Comparison of ENCODE assay signal across 22 cellular contexts in genomic region chrX:66001596-66001995, GRCh38. TPM values are rescaled to one million over a fixed set of nuclear protein-coding genes. Genes with fewer than 3 reads are reported as not detected.
A peak's percentile ranks its signal among the peaks of the same experiment; 100 is the strongest.
DNase-seq lines count a peak whose midpoint lies in the region; ATAC-seq and TF ChIP-seq lines count a peak whose summit lies in the region.
"Had no signal": no experiment of that assay in that cellular context is flagged by ENCODE, and none has a peak within 500 bp of the region (broad histone marks: within the 10 kb centered on the region; RNA-seq: fewer than 3 reads in every experiment).

No MANE protein-coding gene starts in this region.

- no peak for TF ChIP-seq POLR2A in upper lobe of left lung (IDR thresholded peaks at IDR 0.05)

- H3K27ac ChIP-seq in CD4-positive, alpha-beta T cell (ENCODE audit: low read depth, low read length), result no peak overlapping the region
- peak overlapping the region; percentile 92 for H3K27ac ChIP-seq in HL-60 (replicated peaks)
- no peak overlapping the region for H3K27ac ChIP-seq in OCI-LY7 (ENCODE audit: low read depth, low read length, poor library complexity, severe bottlenecking)
- peak overlapping the region; percentile 44 for H3K27ac ChIP-seq in naive thymus-derived CD4-positive, alpha-beta T cell (ENCODE audit: low read depth, low read length)
- peak overlapping the region in 1 of 4 donors; percentile 62 for H3K27ac ChIP-seq in upper lobe of left lung
- H3K27ac ChIP-seq: C4-2B had no signal

- no peaks in the 10 kb centered on the region for H3K9me2 ChIP-seq in OCI-LY7 (ENCODE audit: insufficient read depth, low read length)

- H3K27me3 Mint-ChIP-seq in CD4-positive, alpha-beta T cell, result no peaks in the 10 kb centered on the region
- no peaks in the 10 kb centered on the region for H3K27me3 Mint-ChIP-seq in naive thymus-derived CD4-positive, alpha-beta T cell

- DNase-seq in CD4-positive, alpha-beta T cell, result no peak
- DNase-seq in HL-60 (ENCODE audit: low read depth in 1 of 2, low spot score in 1 of 2) (no peak), OCI-LY7 (ENCODE audit: low spot score) (no peak), NCI-H187 (lab: John Stamatoyannopoulos, UW) (no peak), upper lobe of left lung (no peak), NCI-H748 (lab: John Stamatoyannopoulos, UW; ENCODE audit: unreplicated experiment) (no peak)
- no peak for DNase-seq in naive thymus-derived CD4-positive, alpha-beta T cell
- DNase-seq: Caco-2, GDM1, KBM-7, NCI-H1092 treated with DMSO at 0.1 percent for 48 hours, NCI-H146, NCI-H2081 treated with DMSO at 0.1 percent for 48 hours, NCI-H510A, NCI-H774, T-helper 1 cell had no signal

- ATAC-seq in CD4-positive, alpha-beta T cell (ENCODE audit: poor library complexity), result no peak
- no peak for ATAC-seq in naive thymus-derived CD4-positive, alpha-beta T cell
- ATAC-seq in HG03432 (IDR thresholded peaks at IDR 0.05; ENCODE audit: unreplicated experiment), result no peak
- ATAC-seq in upper lobe of left lung (ENCODE audit: low FRiP score in 2 of 2), result no peak

- H3K27ac Mint-ChIP-seq in CD4-positive, alpha-beta T cell, result peak overlapping the region; percentile 80
- peak overlapping the region in 6 of 9 donors; percentile 11 to 88 (median 70) for H3K27ac Mint-ChIP-seq in naive thymus-derived CD4-positive, alpha-beta T cell

- H3K36me3 ChIP-seq in OCI-LY7 (ENCODE audit: insufficient read depth, low read length) (no peaks in the 10 kb centered on the region), upper lobe of left lung (no peaks in the 10 kb centered on the region)
- H3K36me3 ChIP-seq in naive thymus-derived CD4-positive, alpha-beta T cell (ENCODE audit: control insufficient read depth in 2 of 3, insufficient read depth in 3 of 3, low read length in 3 of 3), result no peaks in the 10 kb centered on the region

- no peaks in the 10 kb centered on the region for H3K36me3 Mint-ChIP-seq in CD4-positive, alpha-beta T cell (ENCODE audit: low read depth)
- peaks cover 0 to 15% (median 0%) of the 10 kb centered on the region in 5 donors for H3K36me3 Mint-ChIP-seq in naive thymus-derived CD4-positive, alpha-beta T cell

- H3K27me3 ChIP-seq in CD4-positive, alpha-beta T cell (ENCODE audit: control insufficient read depth, insufficient read depth, low read length), result no peaks in the 10 kb centered on the region
- H3K27me3 ChIP-seq in HL-60 (ENCODE audit: insufficient read depth, poor library complexity, severe bottlenecking) (no peaks in the 10 kb centered on the region), upper lobe of left lung (no peaks in the 10 kb centered on the region)
- H3K27me3 ChIP-seq in naive thymus-derived CD4-positive, alpha-beta T cell (ENCODE audit: control insufficient read depth in 2 of 2, insufficient read depth in 2 of 2, low read length in 2 of 2), result no peaks in the 10 kb centered on the region

- H3K4me1 ChIP-seq in OCI-LY7 (ENCODE audit: insufficient read depth, low read length, poor library complexity, severe bottlenecking) (peaks cover 44% of the 10 kb centered on the region), upper lobe of left lung (peaks cover 0 to 16% (median 6%) of the 10 kb centered on the region in 4 donors)
- H3K4me1 ChIP-seq in naive thymus-derived CD4-positive, alpha-beta T cell (ENCODE audit: control insufficient read depth in 2 of 2, insufficient read depth in 2 of 2, low read length in 2 of 2), result peaks cover 18 to 68% of the 10 kb centered on the region in 2 donors
- H3K4me1 ChIP-seq: Caco-2 had no signal

- TF ChIP-seq CTCF in CD4-positive, alpha-beta T cell (IDR thresholded peaks at IDR 0.05), result no peak
- TF ChIP-seq CTCF in HL-60 (IDR thresholded peaks at IDR 0.05; ENCODE audit: insufficient read depth, low read length), result no peak
- TF ChIP-seq CTCF in OCI-LY7 (conservative IDR thresholded peaks at IDR 0.05; ENCODE audit: low read length), result no peak
- TF ChIP-seq CTCF in upper lobe of left lung (IDR thresholded peaks at IDR 0.05), result no peak

- POLR2A ChIA-PET in CD4-positive, alpha-beta T cell (lab: Charles Lee), result interaction anchor here (0.7 to 1.1 kb wide), 3 partner anchors 16 to 311 kb away, joined by 3 to 5 read pairs (median 3); no protein-coding TSS in a partner anchor
- POLR2A ChIA-PET in OCI-LY7 (lab: Charles Lee), result interaction anchor here (0.6 to 1.0 kb wide), 5 partner anchors 10 to 434 kb away, joined by 3 to 4 read pairs (median 3); no protein-coding TSS in a partner anchor
- POLR2A ChIA-PET in naive thymus-derived CD4-positive, alpha-beta T cell (lab: Charles Lee), result interaction anchor here (0.7 to 1.1 kb wide), 2 partner anchors 20 to 302 kb away, joined by 3 read pairs; no protein-coding TSS in a partner anchor

- intact Hi-C loops in CD4-positive, alpha-beta T cell (cut with DNase I, micrococcal nuclease), result no loop called here
- intact Hi-C loops in OCI-LY7 (cut with micrococcal nuclease; ENCODE audit: unreplicated experiment), result no loop called here
- intact Hi-C loops in naive thymus-derived CD4-positive, alpha-beta T cell (cut with micrococcal nuclease), result loop anchor here in 1 of 2 donors (2.0 kb wide), 1 partner anchor 15 kb away; no protein-coding TSS in a partner anchor

- no TSS peak for BruUV-seq in OCI-LY7 (replicated peaks; lab: Mats Ljungman, UMichigan)

- H3K9me3 Mint-ChIP-seq in CD4-positive, alpha-beta T cell, result no peaks in the 10 kb centered on the region
- H3K9me3 Mint-ChIP-seq in naive thymus-derived CD4-positive, alpha-beta T cell, result peaks cover 0 to 2% (median 0%) of the 10 kb centered on the region in 11 donors

- no peak for TF ChIP-seq EP300 in upper lobe of left lung (IDR thresholded peaks at IDR 0.05)

- H3K79me2 ChIP-seq in OCI-LY7 (ENCODE audit: insufficient read depth, low read depth, low read length), result no peaks in the 10 kb centered on the region

- H3K4me1 Mint-ChIP-seq in CD4-positive, alpha-beta T cell (ENCODE audit: low read depth), result peaks cover 80% of the 10 kb centered on the region
- peaks cover 42 to 80% (median 74%) of the 10 kb centered on the region in 7 donors for H3K4me1 Mint-ChIP-seq in naive thymus-derived CD4-positive, alpha-beta T cell

- peak overlapping the region; percentile 64; the same call in 1 of the 2 replicates for H2AFZ ChIP-seq in OCI-LY7 (ENCODE audit: low read length)

- no peaks in the 10 kb centered on the region for H3K9me3 ChIP-seq in CD4-positive, alpha-beta T cell (ENCODE audit: control insufficient read depth, low read length)
- H3K9me3 ChIP-seq in OCI-LY7 (ENCODE audit: low read length) (no peaks in the 10 kb centered on the region), upper lobe of left lung (no peaks in the 10 kb centered on the region)
- no peaks in the 10 kb centered on the region for H3K9me3 ChIP-seq in naive thymus-derived CD4-positive, alpha-beta T cell (ENCODE audit: control insufficient read depth in 2 of 3, low read length in 3 of 3)
- H3K9me3 ChIP-seq: Caco-2 had no signal

- no peaks in the 10 kb centered on the region for H4K20me1 ChIP-seq in OCI-LY7 (ENCODE audit: insufficient read depth, low read length)

- CTCF ChIA-PET in CD4-positive, alpha-beta T cell (lab: Charles Lee), result no interaction called here
- CTCF ChIA-PET in OCI-LY7 (lab: Charles Lee; ENCODE audit: unreplicated experiment), result no interaction called here
- CTCF ChIA-PET in naive thymus-derived CD4-positive, alpha-beta T cell (lab: Charles Lee), result no interaction called here

- H3K4me3 Mint-ChIP-seq in CD4-positive, alpha-beta T cell, result no peak overlapping the region
- peak overlapping the region in 5 of 10 donors; percentile 17 to 65 (median 40) for H3K4me3 Mint-ChIP-seq in naive thymus-derived CD4-positive, alpha-beta T cell

- no peak overlapping the region for H3K4me2 ChIP-seq in OCI-LY7 (ENCODE audit: low read length)

- no peak overlapping the region for H3K4me3 ChIP-seq in HL-60 (replicated peaks; ENCODE audit: insufficient read depth, low read length)
- no peak overlapping the region for H3K4me3 ChIP-seq in OCI-LY7 (ENCODE audit: low read depth, low read length, poor library complexity, severe bottlenecking)
- H3K4me3 ChIP-seq in naive thymus-derived CD4-positive, alpha-beta T cell (ENCODE audit: low read length), result no peak overlapping the region
- no peak overlapping the region for H3K4me3 ChIP-seq in upper lobe of left lung

RNA-seq across cellular contexts. Expression of gene VSIG4, which starts 38.3 kb away (rescaled TPM):
- total RNA-seq in CD4-positive, alpha-beta T cell, result under 1 TPM in 1 of 2 experiments, not detected in 1; 0.11 TPM
- total RNA-seq in OCI-LY7 (2014; rRNA removed; shearing (Covaris generic)), result not detected in 2 replicates
- total RNA-seq in OCI-LY7 (2022) (not detected in 2 replicates), upper lobe of left lung (100 to 1,000 TPM in 5 of 6 donors, 10 to 100 TPM in 1; 98.0 to 392 (median 261) TPM)
- total RNA-seq in naive thymus-derived CD4-positive, alpha-beta T cell, result 1 to 10 TPM in 2 of 5 experiments, under 1 TPM in 2, not detected in 1; 0.32 to 1.8 (median 1.0) TPM
- under 1 TPM in 1 of 2 donors, not detected in 1; 0.21 TPM for polyA plus RNA-seq in naive thymus-derived CD4-positive, alpha-beta T cell
- total RNA-seq: A673, Caco-2, Daoy, H1, M059J had no signal
- polyA plus RNA-seq: H1 had no signal

Comparison
In these comparisons a context has a peak if more than half of its experiments do, and no peak if none do; other contexts are left out.
1. H3K27ac ChIP-seq: peak in HL-60 (single experiment) and naive thymus-derived CD4-positive, alpha-beta T cell (single experiment); none in CD4-positive, alpha-beta T cell (single experiment) and OCI-LY7 (single experiment).
2. RNA of gene VSIG4, which starts 38.3 kb away (total RNA-seq): 98.0 to 392 TPM in upper lobe of left lung; 0.32 to 1.8 TPM in naive thymus-derived CD4-positive, alpha-beta T cell, 0.11 TPM in CD4-positive, alpha-beta T cell and not detected in OCI-LY7; every median in the first group is over 10 times any median in the second.